In genomic region chr15:80138962-80139361, GRCh38 we compare ENCODE assay signal across 9 cellular contexts.
"Had no signal": no experiment of that assay in that cellular context is flagged by ENCODE, and none has a peak within 500 bp of the region (broad histone marks: within the 10 kb centered on the region; RNA-seq: fewer than 3 reads in every experiment).

No MANE protein-coding gene starts in this region.

- H3K9me3 ChIP-seq: HAP-1 had no signal

- H3K4me3 Mint-ChIP-seq: HFFc6 had no signal

- H3K9me3 Mint-ChIP-seq: HFFc6 had no signal

- DNase-seq: GM23248, GOT3, H7, HFFc6, IMR-90, KBM-7 had no signal

- H3K9ac ChIP-seq: GM23248 had no signal

- H3K27ac Mint-ChIP-seq: HFFc6 had no signal

- FAIRE-seq: HTR-8/SVneo had no signal

- ATAC-seq: HCT116 had no signal

- H3K27ac ChIP-seq: GM23248 had no signal

- H2AFZ ChIP-seq: GM23248 had no signal

- H3K4me3 ChIP-seq: GM23248, HAP-1 had no signal
